19 cellular contexts compared by ENCODE assay signal in genomic region chr15:74458473-74458872, GRCh38. TPM values are rescaled to one million over a fixed set of nuclear protein-coding genes. Genes with fewer than 3 reads are reported as not detected.
DNase-seq lines count a peak whose midpoint lies in the region; ATAC-seq and TF ChIP-seq lines count a peak whose summit lies in the region.
"Had no signal": no experiment of that assay in that cellular context is flagged by ENCODE, and none has a peak within 500 bp of the region (broad histone marks: within the 10 kb centered on the region; RNA-seq: fewer than 3 reads in every experiment).

No MANE protein-coding gene starts in this region.

- H3K23ac ChIP-seq in mesendoderm (ENCODE audit: low read length) = no peak overlapping the region

- no peaks in the 10 kb centered on the region for H3K4me1 ChIP-seq in A673 (ENCODE audit: insufficient read depth, low read length, poor library complexity, severe bottlenecking)
- H3K4me1 ChIP-seq in HEK293 (ENCODE audit: control insufficient read depth, insufficient read depth, low read length) = peaks cover 2% of the 10 kb centered on the region; the same call in 1 of the 2 replicates
- peaks cover 1% of the 10 kb centered on the region for H3K4me1 ChIP-seq in mesendoderm (ENCODE audit: control insufficient read depth, low read depth, low read length)
- no peaks in the 10 kb centered on the region for H3K4me1 ChIP-seq in BE2C

- no peak overlapping the region for H3K4ac ChIP-seq in mesendoderm (ENCODE audit: low read depth, low read length)

- no peak overlapping the region for H3K18ac ChIP-seq in mesendoderm (ENCODE audit: low read length)

- intact Hi-C loops in A673 (cut with micrococcal nuclease; ENCODE audit: unreplicated experiment) = no loop called here

- BruUV-seq in A673 (replicated peaks; lab: Mats Ljungman, UMichigan) = no TSS peak

- H2BK5ac ChIP-seq in mesendoderm (ENCODE audit: low read length) = no peak overlapping the region

- no peaks in the 10 kb centered on the region for H3K27me3 ChIP-seq in A673 (replicated peaks; ENCODE audit: insufficient read depth, low read depth, low read length, poor library complexity)
- H3K27me3 ChIP-seq in mesendoderm (ENCODE audit: insufficient read depth, low read length, poor library complexity) = no peaks in the 10 kb centered on the region
- H3K27me3 ChIP-seq in BE2C = no peaks in the 10 kb centered on the region

- peak overlapping the region; percentile 40 for H4K8ac ChIP-seq in mesendoderm (ENCODE audit: low read depth, low read length)

- no peak overlapping the region for H3K9ac ChIP-seq in mesendoderm (ENCODE audit: low read length)

- H4K5ac ChIP-seq in mesendoderm (ENCODE audit: low read length) = no peak overlapping the region

- H3K79me2 ChIP-seq in mesendoderm (ENCODE audit: control insufficient read depth, insufficient read depth, low read length) = peaks cover 3% of the 10 kb centered on the region

- H2BK120ac ChIP-seq in mesendoderm (ENCODE audit: low read depth, low read length) = no peak overlapping the region

- H3K79me1 ChIP-seq in mesendoderm (ENCODE audit: low read length) = peaks cover 2% of the 10 kb centered on the region

- POLR2A ChIA-PET in A673 (lab: Charles Lee; ENCODE audit: low non-redundant PET) (no interaction called here), HEK293 (lab: Yijun Ruan, JAX) (interaction anchor here (0.5 to 1.8 kb wide), 2 partner anchors 82 to 508 kb away, joined by 4 to 5 read pairs; partner anchors contain the start of gene ARID3B)

- H3K27ac ChIP-seq in A673 (ENCODE audit: low read depth, low read length, poor library complexity, severe bottlenecking) (no peak overlapping the region), HEK293 (ENCODE audit: extremely low read depth, low read depth, low read length) (no peak overlapping the region), mesendoderm (ENCODE audit: low read depth, low read length) (no peak overlapping the region)
- H3K27ac ChIP-seq: A549, HL-60 had no signal

- DNase-seq in A673 (ENCODE audit: low spot score) (peak; percentile 24), amniotic epithelial cell (ENCODE audit: low read depth) (peak; percentile 55), mesendoderm (no peak), BE2C (no peak), LoVo (ENCODE audit: low spot score) (no peak), RKO (ENCODE audit: low spot score) (no peak)
- DNase-seq: CD4-positive, CD25-positive, alpha-beta regulatory T cell; DMS79 treated with DMSO at 0.1 percent for 48 hours; NCI-H1048; NCI-H146; NCI-H69; SHP77 had no signal

- no peaks in the 10 kb centered on the region for H3K9me3 ChIP-seq in A673 (ENCODE audit: low read depth, low read length, poor library complexity, severe bottlenecking)
- no peaks in the 10 kb centered on the region for H3K9me3 ChIP-seq in HEK293 (ENCODE audit: control insufficient read depth, insufficient read depth, low read depth, low read length)
- H3K9me3 ChIP-seq in BE2C = no peaks in the 10 kb centered on the region
- H3K9me3 ChIP-seq: A549 had no signal

- H3K56ac ChIP-seq in mesendoderm (ENCODE audit: low read length) = no peak overlapping the region

- H3K4me2 ChIP-seq in mesendoderm (ENCODE audit: low read length) = no peak overlapping the region
- H3K4me2 ChIP-seq: A549 had no signal

- H3K4me3 ChIP-seq in A673 (ENCODE audit: low read depth, low read length, poor library complexity, severe bottlenecking) = no peak overlapping the region
- no peak overlapping the region for H3K4me3 ChIP-seq in HEK293 (ENCODE audit: low read depth, low read length)
- H3K4me3 ChIP-seq in mesendoderm (ENCODE audit: low read length) = no peak overlapping the region
- no peak overlapping the region for H3K4me3 ChIP-seq in BE2C (ENCODE audit: low read depth, low read length)
- H3K4me3 ChIP-seq: A549, K562 had no signal

- TF ChIP-seq CTCF in A673 (conservative IDR thresholded peaks at IDR 0.05; ENCODE audit: low read depth, low read length) (no peak), HEK293 (tag by site-specific recombination; IDR thresholded peaks at IDR 0.05) (no peak), BE2C (IDR thresholded peaks at IDR 0.05; ENCODE audit: low read depth, low read length) (no peak)

- no CpG with 5 or more reads among the region's 3 CpGs for WGBS in mesendoderm (ENCODE audit: extremely low coverage, insufficient coverage, low lambda C conversion rate)

- CTCF ChIA-PET in A673 (lab: Charles Lee) = no interaction called here
- CTCF ChIA-PET in HEK293 (lab: Yijun Ruan, JAX) = interaction anchor here (0.7 to 1.1 kb wide), 2 partner anchors 19 to 80 kb away, joined by 3 to 5 read pairs; no protein-coding TSS in a partner anchor

- H3K36me3 ChIP-seq in A673 (ENCODE audit: insufficient read depth, low read length, poor library complexity, severe bottlenecking) (peaks cover 5% of the 10 kb centered on the region), HEK293 (ENCODE audit: control insufficient read depth in 2 of 2, insufficient read depth in 1 of 2, low read length in 2 of 2) (peaks cover 31 to 39% of the 10 kb centered on the region in 2 experiments), mesendoderm (ENCODE audit: control insufficient read depth, insufficient read depth, low read length) (no peaks in the 10 kb centered on the region), BE2C (peaks cover 6% of the 10 kb centered on the region)

- H2BK15ac ChIP-seq in mesendoderm (replicated peaks; ENCODE audit: low read depth) = no peak overlapping the region

- no peak overlapping the region for H2AK5ac ChIP-seq in mesendoderm (ENCODE audit: low read length)

- no peak for ATAC-seq in GM18909 (IDR thresholded peaks at IDR 0.05; ENCODE audit: poor library complexity, unreplicated experiment)
- ATAC-seq: A549, HCT116, K562, Panc1 had no signal

TF ChIP-seq in HEK293, 187 proteins besides CTCF, POLR2A, EP300 and RAD21:
- TF ChIP-seq ZNF548 (tag by site-specific recombination; IDR thresholded peaks at IDR 0.05) (no peak), ZNF660 (tag by site-specific recombination; IDR thresholded peaks at IDR 0.05) (0 out of 2 replicates have a peak, but pooled peaks have one; percentile 21), ZNF121 (tag by site-specific recombination; IDR thresholded peaks at IDR 0.05) (no peak), GLIS1 (tag by site-specific recombination; IDR thresholded peaks at IDR 0.05) (peak; percentile 43; the same call in 1 of the 2 replicates), SALL2 (tag by site-specific recombination; IDR thresholded peaks at IDR 0.05; ENCODE audit: borderline replicate concordance) (no peak)
- TF ChIP-seq, protein P1, sequence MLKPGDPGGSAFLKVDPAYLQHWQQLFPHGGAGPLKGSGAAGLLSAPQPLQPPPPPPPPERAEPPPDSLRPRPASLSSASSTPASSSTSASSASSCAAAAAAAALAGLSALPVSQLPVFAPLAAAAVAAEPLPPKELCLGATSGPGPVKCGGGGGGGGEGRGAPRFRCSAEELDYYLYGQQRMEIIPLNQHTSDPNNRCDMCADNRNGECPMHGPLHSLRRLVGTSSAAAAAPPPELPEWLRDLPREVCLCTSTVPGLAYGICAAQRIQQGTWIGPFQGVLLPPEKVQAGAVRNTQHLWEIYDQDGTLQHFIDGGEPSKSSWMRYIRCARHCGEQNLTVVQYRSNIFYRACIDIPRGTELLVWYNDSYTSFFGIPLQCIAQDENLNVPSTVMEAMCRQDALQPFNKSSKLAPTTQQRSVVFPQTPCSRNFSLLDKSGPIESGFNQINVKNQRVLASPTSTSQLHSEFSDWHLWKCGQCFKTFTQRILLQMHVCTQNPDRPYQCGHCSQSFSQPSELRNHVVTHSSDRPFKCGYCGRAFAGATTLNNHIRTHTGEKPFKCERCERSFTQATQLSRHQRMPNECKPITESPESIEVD (tag by site-specific recombination; IDR thresholded peaks at IDR 0.05) = no peak
- TF ChIP-seq, protein P2, sequence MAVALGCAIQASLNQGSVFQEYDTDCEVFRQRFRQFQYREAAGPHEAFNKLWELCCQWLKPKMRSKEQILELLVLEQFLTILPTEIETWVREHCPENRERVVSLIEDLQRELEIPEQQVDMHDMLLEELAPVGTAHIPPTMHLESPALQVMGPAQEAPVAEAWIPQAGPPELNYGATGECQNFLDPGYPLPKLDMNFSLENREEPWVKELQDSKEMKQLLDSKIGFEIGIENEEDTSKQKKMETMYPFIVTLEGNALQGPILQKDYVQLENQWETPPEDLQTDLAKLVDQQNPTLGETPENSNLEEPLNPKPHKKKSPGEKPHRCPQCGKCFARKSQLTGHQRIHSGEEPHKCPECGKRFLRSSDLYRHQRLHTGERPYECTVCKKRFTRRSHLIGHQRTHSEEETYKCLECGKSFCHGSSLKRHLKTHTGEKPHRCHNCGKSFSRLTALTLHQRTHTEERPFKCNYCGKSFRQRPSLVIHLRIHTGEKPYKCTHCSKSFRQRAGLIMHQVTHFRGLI (tag by site-specific recombination; IDR thresholded peaks at IDR 0.05) = peak; percentile 59; the same call in 1 of the 2 replicates

RNA-seq across cellular contexts. Expression of gene UBL7, which starts 2.5 kb away (rescaled TPM):
- total RNA-seq in A673 (2021) = 72.5 and 74.7 TPM in 2 replicates
- polyA plus RNA-seq in mesendoderm (2013, experiment 1 of 2) = 38.7 TPM
- 39.7 TPM for polyA plus RNA-seq in mesendoderm (2013, experiment 2 of 2)
- polyA plus RNA-seq in BE2C (2012; ENCODE audit: insufficient read depth, insufficient read length, low read depth) = 84.1 TPM

RNA-seq across cellular contexts. Expression of gene SEMA7A, which starts 24.7 kb away (rescaled TPM):
- 0.45 and 1.4 TPM in 2 replicates for total RNA-seq in A673 (2021)
- polyA plus RNA-seq in mesendoderm (2013, experiment 1 of 2) = 9.6 TPM
- 10.6 TPM for polyA plus RNA-seq in mesendoderm (2013, experiment 2 of 2)
- 2.8 TPM for polyA plus RNA-seq in BE2C (2012; ENCODE audit: insufficient read depth, insufficient read length, low read depth)

Comparison
In these comparisons a context has a peak if more than half of its experiments do, and no peak if none do; other contexts are left out.
1. DNase-seq: peak in A673 (single experiment) and amniotic epithelial cell (single experiment); none in mesendoderm (single experiment), BE2C (single experiment), LoVo (single experiment) and RKO (single experiment).